2 cellular contexts compared by ENCODE assay signal in the genomic region with DNA sequence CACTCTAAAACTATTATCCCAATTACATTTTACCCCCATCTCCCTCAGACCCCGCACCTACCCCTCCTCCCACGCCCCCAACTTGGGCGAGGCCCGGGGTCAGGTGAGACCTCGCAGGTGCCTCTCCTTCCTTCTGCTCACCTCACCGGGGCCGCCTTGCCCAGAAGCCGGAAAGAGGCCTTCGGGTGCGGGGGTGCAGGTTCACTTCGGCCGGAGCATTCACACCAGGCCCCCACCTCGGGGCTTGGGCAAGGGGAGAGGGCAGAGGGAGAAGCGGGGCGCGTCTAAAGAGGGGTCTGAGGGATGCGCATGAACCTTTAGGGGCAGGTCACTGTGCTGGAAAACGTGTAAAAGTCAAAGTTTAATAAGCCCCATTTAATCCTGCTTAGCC.
TF ChIP-seq lines count a peak whose summit lies in the region.

No MANE protein-coding gene starts in this region.

TF ChIP-seq in SK-N-SH, 30 proteins besides CTCF, POLR2A, EP300 and RAD21 (continued from another document):
- TF ChIP-seq, protein P1, sequence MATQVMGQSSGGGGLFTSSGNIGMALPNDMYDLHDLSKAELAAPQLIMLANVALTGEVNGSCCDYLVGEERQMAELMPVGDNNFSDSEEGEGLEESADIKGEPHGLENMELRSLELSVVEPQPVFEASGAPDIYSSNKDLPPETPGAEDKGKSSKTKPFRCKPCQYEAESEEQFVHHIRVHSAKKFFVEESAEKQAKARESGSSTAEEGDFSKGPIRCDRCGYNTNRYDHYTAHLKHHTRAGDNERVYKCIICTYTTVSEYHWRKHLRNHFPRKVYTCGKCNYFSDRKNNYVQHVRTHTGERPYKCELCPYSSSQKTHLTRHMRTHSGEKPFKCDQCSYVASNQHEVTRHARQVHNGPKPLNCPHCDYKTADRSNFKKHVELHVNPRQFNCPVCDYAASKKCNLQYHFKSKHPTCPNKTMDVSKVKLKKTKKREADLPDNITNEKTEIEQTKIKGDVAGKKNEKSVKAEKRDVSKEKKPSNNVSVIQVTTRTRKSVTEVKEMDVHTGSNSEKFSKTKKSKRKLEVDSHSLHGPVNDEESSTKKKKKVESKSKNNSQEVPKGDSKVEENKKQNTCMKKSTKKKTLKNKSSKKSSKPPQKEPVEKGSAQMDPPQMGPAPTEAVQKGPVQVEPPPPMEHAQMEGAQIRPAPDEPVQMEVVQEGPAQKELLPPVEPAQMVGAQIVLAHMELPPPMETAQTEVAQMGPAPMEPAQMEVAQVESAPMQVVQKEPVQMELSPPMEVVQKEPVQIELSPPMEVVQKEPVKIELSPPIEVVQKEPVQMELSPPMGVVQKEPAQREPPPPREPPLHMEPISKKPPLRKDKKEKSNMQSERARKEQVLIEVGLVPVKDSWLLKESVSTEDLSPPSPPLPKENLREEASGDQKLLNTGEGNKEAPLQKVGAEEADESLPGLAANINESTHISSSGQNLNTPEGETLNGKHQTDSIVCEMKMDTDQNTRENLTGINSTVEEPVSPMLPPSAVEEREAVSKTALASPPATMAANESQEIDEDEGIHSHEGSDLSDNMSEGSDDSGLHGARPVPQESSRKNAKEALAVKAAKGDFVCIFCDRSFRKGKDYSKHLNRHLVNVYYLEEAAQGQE (IDR thresholded peaks at IDR 0.05; ENCODE audit: low read depth, low read length) = no peak
- TF ChIP-seq, protein P2, sequence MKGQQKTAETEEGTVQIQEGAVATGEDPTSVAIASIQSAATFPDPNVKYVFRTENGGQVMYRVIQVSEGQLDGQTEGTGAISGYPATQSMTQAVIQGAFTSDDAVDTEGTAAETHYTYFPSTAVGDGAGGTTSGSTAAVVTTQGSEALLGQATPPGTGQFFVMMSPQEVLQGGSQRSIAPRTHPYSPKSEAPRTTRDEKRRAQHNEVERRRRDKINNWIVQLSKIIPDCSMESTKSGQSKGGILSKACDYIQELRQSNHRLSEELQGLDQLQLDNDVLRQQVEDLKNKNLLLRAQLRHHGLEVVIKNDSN (IDR thresholded peaks at IDR 0.05; ENCODE audit: borderline replicate concordance, low read depth) = no peak
- no peak for TF ChIP-seq SMC3 (IDR thresholded peaks at IDR 0.05; ENCODE audit: low read depth, low read length)

TF ChIP-seq in endothelial cell of umbilical vein, 7 proteins besides CTCF, POLR2A, EP300 and RAD21 (continued from another document):
- TF ChIP-seq JUN (IDR thresholded peaks at IDR 0.05; ENCODE audit: borderline replicate concordance, insufficient read depth, insufficient read length, low read depth) = no peak
- no peak for TF ChIP-seq MYC (IDR thresholded peaks at IDR 0.05; ENCODE audit: low read depth, low read length)
- TF ChIP-seq GATA2 (IDR thresholded peaks at IDR 0.05; ENCODE audit: insufficient read depth, insufficient read length, low read depth, low read length) = no peak
- TF ChIP-seq, protein P3, sequence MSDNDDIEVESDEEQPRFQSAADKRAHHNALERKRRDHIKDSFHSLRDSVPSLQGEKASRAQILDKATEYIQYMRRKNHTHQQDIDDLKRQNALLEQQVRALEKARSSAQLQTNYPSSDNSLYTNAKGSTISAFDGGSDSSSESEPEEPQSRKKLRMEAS (IDR thresholded peaks at IDR 0.05; ENCODE audit: insufficient read depth, insufficient read length) = no peak
TF ChIP-seq in endothelial cell of umbilical vein: peak in this region for 0.
